ENCODE assay signal across 8 cellular contexts in genomic region chr11:73288873-73289707, GRCh38. TPM values are rescaled to one million over a fixed set of nuclear protein-coding genes. Genes with fewer than 3 reads are reported as not detected.
DNase-seq lines count a peak whose midpoint lies in the region; ATAC-seq, FAIRE-seq and TF ChIP-seq lines count a peak whose summit lies in the region.

No MANE protein-coding gene starts in this region.

- H3K9me3 ChIP-seq in HAP-1 (no peaks in the 10 kb centered on the region), MM.1S (replicated peaks; ENCODE audit: insufficient read depth, low read length) (no peaks in the 10 kb centered on the region), GM12878 (replicated peaks; ENCODE audit: control insufficient read depth, insufficient read depth, low read length) (no peaks in the 10 kb centered on the region)

- H3K9me2 ChIP-seq in MM.1S (replicated peaks; ENCODE audit: insufficient read depth, low read length) = no peaks in the 10 kb centered on the region

- no peak for DNase-seq in GM12864 (ENCODE audit: low read depth)
- peak; percentile 35 to 81 for DNase-seq in HAP-1 (ENCODE audit: low spot score in 2 of 2)
- peak; percentile 57 for DNase-seq in MM.1S
- peak; percentile 52 for DNase-seq in SW480 (ENCODE audit: low spot score)
- peak; percentile 70 for DNase-seq in GM12878 (ENCODE audit: low read depth, low spot score)
- peak; percentile 87 for DNase-seq in hepatic stellate cell (ENCODE audit: low spot score)
- DNase-seq in retina = peak; percentile 92

- H3K79me2 ChIP-seq in MM.1S (ENCODE audit: low read length) (no peaks in the 10 kb centered on the region), GM12878 (ENCODE audit: control insufficient read depth, insufficient read depth, low read length) (no peaks in the 10 kb centered on the region)

- H3K27me3 ChIP-seq in HAP-1 (ENCODE audit: low read depth) = no peaks in the 10 kb centered on the region
- no peaks in the 10 kb centered on the region for H3K27me3 ChIP-seq in MM.1S (replicated peaks; ENCODE audit: insufficient read depth, low read length)
- H3K27me3 ChIP-seq in GM12878 (replicated peaks in 1 of 2; ENCODE audit: control insufficient read depth in 2 of 2, insufficient read depth in 2 of 2, low read length in 1 of 2) = no peaks in the 10 kb centered on the region; a peak in 2 of 4 replicates

- no TSS peak for BruUV-seq in GM12878 (replicated peaks; lab: Mats Ljungman, UMichigan)

- RAD21 ChIA-PET in GM12878 (lab: Charles Lee; ENCODE audit: unreplicated experiment) = interaction anchor here (0.5 to 5.0 kb wide), 26 partner anchors 19 to 564 kb away, joined by 3 to 34 read pairs (median 4); partner anchors contain the start of genes ARHGEF17 and STARD10

- TF ChIP-seq POLR2A in GM12878 (IDR thresholded peaks at IDR 0.05; ENCODE audit: low read depth, low read length) = no peak

- SMC1A ChIA-PET in GM12878 (lab: Charles Lee; ENCODE audit: uncharacterized antibody, unreplicated experiment) = interaction anchor here (0.6 to 3.5 kb wide), 25 partner anchors 9 to 621 kb away, joined by 3 to 40 read pairs (median 4); partner anchors contain the start of gene P2RY6

- H3K36me3 ChIP-seq in HAP-1 (replicated peaks) (no peaks in the 10 kb centered on the region; the same call in 1 of the 2 replicates), MM.1S (replicated peaks; ENCODE audit: insufficient read depth, low read length) (no peaks in the 10 kb centered on the region), GM12878 (ENCODE audit: control insufficient read depth in 2 of 2, insufficient read depth in 2 of 2, low read length in 1 of 2) (no peaks in the 10 kb centered on the region)

- POLR2A ChIA-PET in GM12878 (lab: Charles Lee) = interaction anchor here (1.0 kb wide), 3 partner anchors 18 to 503 kb away, joined by 3 to 8 read pairs (median 3); no protein-coding TSS in a partner anchor

- peak overlapping the region; percentile 40; the same call in 1 of the 2 replicates for H3K27ac ChIP-seq in MM.1S (ENCODE audit: low read length)
- peak overlapping the region; percentile 49 for H3K27ac ChIP-seq in GM12878 (ENCODE audit: control insufficient read depth, insufficient read depth)

- peak overlapping the region; percentile 82 for H3K4me2 ChIP-seq in MM.1S (ENCODE audit: low read depth, low read length)
- H3K4me2 ChIP-seq in GM12878 (ENCODE audit: control insufficient read depth, insufficient read depth) = peak overlapping the region; percentile 86

- H2AFZ ChIP-seq in MM.1S (ENCODE audit: low read length) = peak overlapping the region; percentile 74
- H2AFZ ChIP-seq in GM12878 (ENCODE audit: control insufficient read depth, low read depth, low read length) = peak overlapping the region; percentile 87

- WGBS in GM12878 (ENCODE audit: insufficient coverage, insufficient replicate concordance, low lambda C conversion rate, missing lambda C conversion rate) = 3% methylated on average over 17 of the region's 17 CpGs

- H4K20me1 ChIP-seq in MM.1S (ENCODE audit: insufficient read depth, low read length) (no peaks in the 10 kb centered on the region), GM12878 (ENCODE audit: control insufficient read depth, insufficient read depth) (no peaks in the 10 kb centered on the region)

- H3F3A ChIP-seq in MM.1S (ENCODE audit: insufficient read depth, low read length) = no peaks in the 10 kb centered on the region

- H3K4me1 ChIP-seq in HAP-1 (peaks cover 3% of the 10 kb centered on the region), MM.1S (ENCODE audit: low read length) (peaks cover 15% of the 10 kb centered on the region), GM12878 (ENCODE audit: control insufficient read depth, insufficient read depth, low read length) (peaks cover 23% of the 10 kb centered on the region)

- TF ChIP-seq EP300 in GM12878 (IDR thresholded peaks at IDR 0.05; ENCODE audit: borderline replicate concordance in 1 of 2, control insufficient read depth in 1 of 2, low read depth in 2 of 2, low read length in 2 of 2) = 0 out of 4 replicates have a peak, but pooled peaks of 1 of the 2 experiments have one; percentile 6

- intact Hi-C loops in GM12878 (cut with micrococcal nuclease; ENCODE audit: unreplicated experiment) = loop anchor here (1.0 kb wide), 2 partner anchors 47 to 104 kb away; no protein-coding TSS in a partner anchor

- CTCF ChIA-PET in GM12878 (lab: Yijun Ruan, JAX) = interaction anchor here (0.6 to 17.3 kb wide), 46 partner anchors 9 to 1145 kb away, joined by 3 to 326 read pairs (median 4); partner anchors contain the start of genes ARHGEF17 and P2RY6

- TF ChIP-seq RAD21 in GM12878 (IDR thresholded peaks at IDR 0.05; ENCODE audit: insufficient read depth, low read depth, low read length) = peak; percentile 94

- in situ Hi-C loops in HAP-1 (cut with MboI; ENCODE audit: low sequenced_read_pairs) = no loop called here
- in situ Hi-C loops in GM12878 (cut with MboI) = loop anchor here (5.0 kb wide), 1 partner anchor 102 kb away; no protein-coding TSS in a partner anchor

- peak; percentile 98 for TF ChIP-seq CTCF in GM12864 (IDR thresholded peaks at IDR 0.05; ENCODE audit: low read depth, low read length, missing control alignments)
- TF ChIP-seq CTCF in MM.1S (IDR thresholded peaks at IDR 0.05; ENCODE audit: low read length) = peak; percentile 97
- peak; percentile 92 to 99 (median 97) for TF ChIP-seq CTCF in GM12878 (IDR thresholded peaks at IDR 0.05 in 2 of 3, conservative IDR thresholded peaks at IDR 0.05 in 1 of 3; ENCODE audit: control insufficient read depth in 2 of 3, extremely low read depth in 1 of 3, insufficient read depth in 1 of 3, low read depth in 3 of 3, low read length in 3 of 3)

- FAIRE-seq in GM12878 (lab: Jason Lieb, UNC) = peak; percentile 70

- ATAC-seq in GM12878 = peak; percentile 95
- ATAC-seq in GM21526 (IDR thresholded peaks at IDR 0.05; ENCODE audit: low FRiP score, unreplicated experiment) = no peak

- H3K4me3 ChIP-seq in GM12864 (ENCODE audit: low read depth, low read length) (peak overlapping the region; percentile 12), HAP-1 (no peak overlapping the region), MM.1S (ENCODE audit: low read length) (peak overlapping the region; percentile 45), GM12878 (0 out of 2 replicates have a peak overlapping the region, but pooled peaks have one; percentile 9)

- H3K9ac ChIP-seq in MM.1S (ENCODE audit: low read length) (peak overlapping the region; percentile 53), GM12878 (ENCODE audit: control insufficient read depth, insufficient read depth, low read length) (peak overlapping the region; percentile 43; the same call in 1 of the 2 replicates)

TF ChIP-seq in GM12878, 131 proteins besides CTCF, POLR2A, EP300 and RAD21 (continues in another document):
- TF ChIP-seq KDM1A (IDR thresholded peaks at IDR 0.05; ENCODE audit: borderline replicate concordance) (no peak), DPF2 (IDR thresholded peaks at IDR 0.05) (peak; percentile 83), TBL1XR1 (IDR thresholded peaks at IDR 0.05; ENCODE audit: low read depth, low read length) (no peak), RUNX3 (IDR thresholded peaks at IDR 0.05; ENCODE audit: low read length) (peak; percentile 52; the same call in 1 of the 2 replicates), RFX5 (IDR thresholded peaks at IDR 0.05; ENCODE audit: low read depth, low read length) (0 out of 2 replicates have a peak, but pooled peaks have one; percentile 7), WRNIP1 (IDR thresholded peaks at IDR 0.05; ENCODE audit: borderline replicate concordance, low read depth, low read length) (no peak), JUND (IDR thresholded peaks at IDR 0.05; ENCODE audit: low read depth, low read length) (no peak), TARDBP (IDR thresholded peaks at IDR 0.05; ENCODE audit: borderline replicate concordance) (no peak; the same call in 1 of the 2 replicates), MYC (IDR thresholded peaks at IDR 0.05; ENCODE audit: insufficient read depth, insufficient read length, insufficient replicate concordance, low read length, severe bottlenecking) (no peak), SUZ12 (IDR thresholded peaks at IDR 0.05; ENCODE audit: unreplicated experiment) (no peak)

RNA-seq across cellular contexts. Expression of gene P2RY6, which starts 17.0 kb away (rescaled TPM):
- 0.21 TPM in 1 of 2 replicates, not detected in the other for total RNA-seq in GM12878 (2013; cell fraction: nucleolus; rRNA removed)
- total RNA-seq in GM12878 (2014; rRNA removed) = 0.23 TPM in 1 of 2 replicates, not detected in the other
- total RNA-seq in GM12878 (2014; rRNA removed; fragmentation: Illumina TruSeq; extraction: Trizol) = 0.14 TPM in 1 of 2 replicates, not detected in the other
- 0.21 and 0.66 TPM in 2 replicates for total RNA-seq in GM12878 (2021)
- polyA plus RNA-seq in GM12878 (2011; ENCODE audit: low read depth) = not detected
- polyA plus RNA-seq in GM12878 (2011; rRNA removed) = not detected in 2 replicates
- polyA plus RNA-seq in GM12878 (2011; cell fraction: cytosol; rRNA removed) = not detected in 2 replicates
- 0.15 and 0.35 TPM in 2 replicates for polyA plus RNA-seq in GM12878 (2011; cell fraction: nucleus; rRNA removed)
- polyA plus RNA-seq in GM12878 (2012) = 0.12 and 0.15 TPM in 2 replicates
- polyA plus RNA-seq in GM12878 (2014; fragmentation: Illumina TruSeq; extraction: Trizol) = 0.10 TPM in 1 of 2 replicates, not detected in the other
- under 1 TPM in 1 of 2 experiments, not detected in 1; 0.05 TPM for polyA plus RNA-seq in GM12878 (2014; fragmentation: Nextera tagmentation; extraction: Ambion mirVana)
- polyA plus RNA-seq in GM12878 (2014; rRNA removed) = 0.52 and 0.90 TPM in 2 replicates
- polyA plus RNA-seq in GM12878 (2016; fragmentation: Nextera tagmentation; extraction: Ambion mirVana) = under 1 TPM in 1 of 2 experiments, not detected in 1; 0.24 TPM
- polyA minus RNA-seq in GM12878 (2011; rRNA and poly(A)+ RNA removed) = not detected in 2 replicates
- polyA minus RNA-seq in GM12878 (2011; cell fraction: cytosol; rRNA and poly(A)+ RNA removed) = not detected in 2 replicates
- polyA minus RNA-seq in GM12878 (2011; cell fraction: nucleus; rRNA and poly(A)+ RNA removed) = not detected in 2 replicates

RNA-seq across cellular contexts. Expression of gene ARHGEF17, which starts 19.0 kb away (rescaled TPM):
- 89.0 and 109 TPM in 2 replicates for total RNA-seq in GM12878 (2013; cell fraction: nucleolus; rRNA removed)
- total RNA-seq in GM12878 (2014; rRNA removed) (1.9 and 3.0 TPM in 2 replicates), GM12878 (2014; rRNA removed; fragmentation: Illumina TruSeq; extraction: Trizol) (1.2 and 1.6 TPM in 2 replicates), GM12878 (2021) (3.6 and 5.2 TPM in 2 replicates)
- polyA plus RNA-seq in GM12878 (2011; ENCODE audit: low read depth) = 1.6 TPM
- polyA plus RNA-seq in GM12878 (2011; rRNA removed) (7.2 and 11.0 TPM in 2 replicates), GM12878 (2014; fragmentation: Illumina TruSeq; extraction: Trizol) (1.8 and 1.9 TPM in 2 replicates), GM12878 (2014; fragmentation: Nextera tagmentation; extraction: Ambion mirVana) (under 1 TPM; 0.15 to 0.31 TPM), GM12878 (2014; rRNA removed) (3.5 and 7.0 TPM in 2 replicates), GM12878 (2016; fragmentation: Nextera tagmentation; extraction: Ambion mirVana) (under 1 TPM; 0.20 to 0.27 TPM)
- polyA plus RNA-seq in GM12878 (2011; cell fraction: cytosol; rRNA removed) = 13.6 and 18.5 TPM in 2 replicates
- 111 and 113 TPM in 2 replicates for polyA plus RNA-seq in GM12878 (2011; cell fraction: nucleus; rRNA removed)
- 5.5 and 5.6 TPM in 2 replicates for polyA plus RNA-seq in GM12878 (2012)
- 17.6 and 36.7 TPM in 2 replicates for polyA minus RNA-seq in GM12878 (2011; rRNA and poly(A)+ RNA removed)
- 12.2 and 14.6 TPM in 2 replicates for polyA minus RNA-seq in GM12878 (2011; cell fraction: cytosol; rRNA and poly(A)+ RNA removed)
- 33.4 and 53.6 TPM in 2 replicates for polyA minus RNA-seq in GM12878 (2011; cell fraction: nucleus; rRNA and poly(A)+ RNA removed)
